In genomic region chrX:66914082-66914481, GRCh38 we compare ENCODE assay signal across 14 cellular contexts.
DNase-seq lines count a peak whose midpoint lies in the region; ATAC-seq, FAIRE-seq and TF ChIP-seq lines count a peak whose summit lies in the region.
"Had no signal": no experiment of that assay in that cellular context is flagged by ENCODE, and none has a peak within 500 bp of the region (broad histone marks: within the 10 kb centered on the region; RNA-seq: fewer than 3 reads in every experiment).

No MANE protein-coding gene starts in this region.

- H3F3A ChIP-seq in neural progenitor cell (ENCODE audit: low read depth), result no peaks in the 10 kb centered on the region

- H3K18ac ChIP-seq in H1 (ENCODE audit: extremely low read depth, low read length), result no peak overlapping the region

- no peak overlapping the region for H3K23ac ChIP-seq in H1 (ENCODE audit: insufficient read length)

- peak; percentile 58 for FAIRE-seq in H1 (lab: Jason Lieb, UNC)
- FAIRE-seq: HTR-8/SVneo, kidney had no signal

- TF ChIP-seq CTCF in HEK293 (tag by site-specific recombination; IDR thresholded peaks at IDR 0.05) (no peak), H1 (IDR thresholded peaks at IDR 0.05; ENCODE audit: control extremely low read depth in 1 of 3, insufficient read depth in 1 of 3, low read depth in 1 of 3, low read length in 3 of 3) (no peak), neural progenitor cell (IDR thresholded peaks at IDR 0.05) (no peak), WERI-Rb-1 (IDR thresholded peaks at IDR 0.05; ENCODE audit: low read depth, low read length) (no peak)

- H2BK15ac ChIP-seq in H1 (ENCODE audit: low read length), result no peak overlapping the region

- H3K79me1 ChIP-seq in H1 (ENCODE audit: low read depth, low read length), result no peaks in the 10 kb centered on the region

- H3K56ac ChIP-seq in H1 (replicated peaks; ENCODE audit: insufficient read length, low read depth, low read length), result no peak overlapping the region

- H4K20me1 ChIP-seq in H1 (replicated peaks in 1 of 2; ENCODE audit: control insufficient read depth in 1 of 2, insufficient read depth in 2 of 2, low read length in 2 of 2) (no peaks in the 10 kb centered on the region), neural progenitor cell (ENCODE audit: low read depth) (no peaks in the 10 kb centered on the region)

- TF ChIP-seq POLR2A in H1 (IDR thresholded peaks at IDR 0.05; ENCODE audit: control extremely low read depth in 1 of 2, low read depth in 2 of 2, low read length in 2 of 2), result no peak

- H3K4me3 ChIP-seq in HEK293 (ENCODE audit: low read depth, low read length) (no peak overlapping the region), H1 (ENCODE audit: extremely low read depth in 1 of 4, insufficient read depth in 2 of 4, low read depth in 3 of 4, low read length in 4 of 4) (no peak overlapping the region), neural progenitor cell (no peak overlapping the region), WERI-Rb-1 (ENCODE audit: low read depth, low read length) (no peak overlapping the region)

- no peak overlapping the region for H2BK5ac ChIP-seq in H1 (ENCODE audit: low read depth, low read length)

- H3K9me3 Mint-ChIP-seq in neural progenitor cell, result peaks cover 2% of the 10 kb centered on the region

- no peak overlapping the region for H2AK5ac ChIP-seq in H1 (ENCODE audit: low read depth, low read length)

- H2BK12ac ChIP-seq in H1 (ENCODE audit: low read depth, low read length), result no peak overlapping the region

- no peaks in the 10 kb centered on the region for H3K36me3 Mint-ChIP-seq in neural progenitor cell

- WGBS in H1 (ENCODE audit: extremely low coverage in 1 of 2, insufficient coverage in 1 of 2, insufficient read length in 1 of 2, insufficient replicate concordance in 2 of 2, low coverage in 1 of 2, low lambda C conversion rate in 2 of 2, missing lambda C conversion rate in 1 of 2), 2 experiments, result 87% methylated on average over 7 of the region's 7 CpGs; no CpG with 5 or more reads in 1 of the 2 experiments

- H3K4me2 ChIP-seq in H1 (ENCODE audit: insufficient read depth in 1 of 2, low read depth in 2 of 2, low read length in 2 of 2), result no peak overlapping the region
- H3K4me2 ChIP-seq in neural progenitor cell, result no peak overlapping the region

- no peaks in the 10 kb centered on the region for H3K9me3 ChIP-seq in HEK293 (ENCODE audit: control insufficient read depth, insufficient read depth, low read depth, low read length)
- H3K9me3 ChIP-seq in H1 (ENCODE audit: insufficient read depth in 2 of 2, low read depth in 1 of 2, low read length in 1 of 2), result no peaks in the 10 kb centered on the region
- H3K9me3 ChIP-seq in neural progenitor cell (ENCODE audit: low read depth), result no peaks in the 10 kb centered on the region
- H3K9me3 ChIP-seq in WERI-Rb-1 (ENCODE audit: severe bottlenecking), result no peaks in the 10 kb centered on the region

- H3K4me1 ChIP-seq in HEK293 (ENCODE audit: control insufficient read depth, insufficient read depth, low read length) (no peaks in the 10 kb centered on the region), H1 (replicated peaks in 1 of 4; ENCODE audit: control insufficient read depth in 3 of 4, insufficient read depth in 4 of 4, low read length in 3 of 4) (no peaks in the 10 kb centered on the region), neural progenitor cell (no peaks in the 10 kb centered on the region)

- CTCF ChIA-PET in HEK293 (lab: Yijun Ruan, JAX), result no interaction called here
- CTCF ChIA-PET in H1 (lab: Charles Lee; ENCODE audit: partially characterized antibody), result no interaction called here

- H4K91ac ChIP-seq in H1 (replicated peaks; ENCODE audit: insufficient read length, low read length), result no peak overlapping the region

- no peaks in the 10 kb centered on the region for H3K27me3 Mint-ChIP-seq in neural progenitor cell (ENCODE audit: insufficient read depth, low read depth)

- H4K5ac ChIP-seq in H1 (ENCODE audit: insufficient read length, low read depth, low read length), result no peak overlapping the region

- H3K27ac ChIP-seq in HEK293 (ENCODE audit: extremely low read depth, low read depth, low read length), result no peak overlapping the region
- no peak overlapping the region for H3K27ac ChIP-seq in H1 (ENCODE audit: low read depth, low read length)
- H3K27ac ChIP-seq in neural progenitor cell, result no peak overlapping the region
- H3K27ac ChIP-seq in WERI-Rb-1, result no peak overlapping the region

- H3K4me1 Mint-ChIP-seq in neural progenitor cell, result peaks cover 2% of the 10 kb centered on the region

- POLR2A ChIA-PET in HEK293 (lab: Yijun Ruan, JAX) (no interaction called here), H1 (lab: Charles Lee; ENCODE audit: partially characterized antibody) (no interaction called here)

- H3K23me2 ChIP-seq in H1 (ENCODE audit: low read depth, low read length), result no peaks in the 10 kb centered on the region

- TF ChIP-seq EP300 in H1 (IDR thresholded peaks at IDR 0.05; ENCODE audit: borderline replicate concordance in 1 of 2, low read depth in 2 of 2, low read length in 2 of 2), result no peak

- no peak overlapping the region for H3K4ac ChIP-seq in H1 (replicated peaks; ENCODE audit: insufficient read length, low read depth, low read length)

- no peaks in the 10 kb centered on the region for H3K79me2 ChIP-seq in H1 (ENCODE audit: control insufficient read depth in 1 of 2, insufficient read depth in 2 of 2, low read length in 2 of 2)
- H3K79me2 ChIP-seq in neural progenitor cell (ENCODE audit: low read depth), result no peaks in the 10 kb centered on the region

- H3K36me3 ChIP-seq in HEK293 (ENCODE audit: control insufficient read depth in 2 of 2, insufficient read depth in 1 of 2, low read length in 2 of 2) (no peaks in the 10 kb centered on the region), H1 (ENCODE audit: control insufficient read depth in 2 of 4, insufficient read depth in 4 of 4, low read length in 3 of 4) (no peaks in the 10 kb centered on the region), neural progenitor cell (no peaks in the 10 kb centered on the region), WERI-Rb-1 (no peaks in the 10 kb centered on the region)

- H3K27me3 ChIP-seq in H1 (replicated peaks in 1 of 4; ENCODE audit: control insufficient read depth in 3 of 4, extremely low read depth in 1 of 4, insufficient read depth in 3 of 4, low read length in 3 of 4) (no peaks in the 10 kb centered on the region), neural progenitor cell (no peaks in the 10 kb centered on the region), WERI-Rb-1 (ENCODE audit: insufficient read depth, low read depth, severe bottlenecking) (peaks cover 16% of the 10 kb centered on the region)

- peak; percentile 9 for DNase-seq in NCI-H1048 (lab: John Stamatoyannopoulos, UW)
- no peak for DNase-seq in H1 (ENCODE audit: low read depth in 1 of 2, low spot score in 2 of 2)
- peak; percentile 3 for DNase-seq in neural progenitor cell (ENCODE audit: low spot score)
- DNase-seq in C1 segment of cervical spinal cord (lab: John Stamatoyannopoulos, UW), result no peak
- no peak for DNase-seq in HCEC 1CT
- no peak for DNase-seq in WERI-Rb-1
- DNase-seq: activated effector memory CD4-positive, alpha-beta T cell treated with Interleukin-2 at 50 U/mL for 16 hours; caudate nucleus; COR-L47; kidney; NCI-H345 had no signal

- H3K27ac Mint-ChIP-seq in neural progenitor cell, result no peak overlapping the region

- H2AFZ ChIP-seq in H1 (ENCODE audit: low read length), result no peak overlapping the region
- H2AFZ ChIP-seq in neural progenitor cell (replicated peaks), result no peak overlapping the region

- no peak overlapping the region for H3K4me3 Mint-ChIP-seq in neural progenitor cell

- no peak overlapping the region for H2BK120ac ChIP-seq in H1 (replicated peaks; ENCODE audit: low read depth, low read length)

- no peak overlapping the region for H3K14ac ChIP-seq in H1 (ENCODE audit: insufficient read length)

- H2BK20ac ChIP-seq in H1 (ENCODE audit: low read length), result no peak overlapping the region

- H4K8ac ChIP-seq in H1 (ENCODE audit: extremely low read depth, insufficient read depth, low read length), result no peak overlapping the region

- no peak for TF ChIP-seq RAD21 in H1 (IDR thresholded peaks at IDR 0.05 in 1 of 2, conservative IDR thresholded peaks at IDR 0.05 in 1 of 2; ENCODE audit: low read depth in 2 of 2, low read length in 2 of 2)

- H3K9ac ChIP-seq in H1 (replicated peaks in 1 of 4; ENCODE audit: extremely low read depth in 1 of 4, low read depth in 3 of 4, low read length in 3 of 4) (no peak overlapping the region), neural progenitor cell (no peak overlapping the region)

- ATAC-seq in HG03097 (IDR thresholded peaks at IDR 0.05; ENCODE audit: low FRiP score, unreplicated experiment), result no peak

TF ChIP-seq in HEK293, 187 proteins besides CTCF, POLR2A, EP300 and RAD21 (continues in another document):
- peak; percentile 52; the same call in 1 of the 2 replicates for TF ChIP-seq ZNF394 (tag by site-specific recombination; IDR thresholded peaks at IDR 0.05; ENCODE audit: borderline replicate concordance)
- TF ChIP-seq ZNF473 (tag by site-specific recombination; IDR thresholded peaks at IDR 0.05), result no peak
- peak; percentile 74; the same call in 1 of the 2 replicates for TF ChIP-seq TRIM28 (IDR thresholded peaks at IDR 0.05; ENCODE audit: borderline replicate concordance, low read length)
- no peak for TF ChIP-seq ZNF624 (tag by site-specific recombination; IDR thresholded peaks at IDR 0.05)
- TF ChIP-seq FEZF1 (tag by site-specific recombination; IDR thresholded peaks at IDR 0.05), result peak; percentile 75
- no peak for TF ChIP-seq ZBTB8A (tag by site-specific recombination; IDR thresholded peaks at IDR 0.05)
- TF ChIP-seq ZNF423 (tag by site-specific recombination; IDR thresholded peaks at IDR 0.05), result no peak

TF ChIP-seq in H1, 55 proteins besides CTCF, POLR2A, EP300 and RAD21:
- TF ChIP-seq CEBPB (IDR thresholded peaks at IDR 0.05; ENCODE audit: low read depth, low read length) (peak; percentile 53; the same call in 1 of the 2 replicates), CTBP2 (IDR thresholded peaks at IDR 0.05; ENCODE audit: borderline replicate concordance, insufficient read depth, insufficient read length, low read length) (no peak)

Comparison
In these comparisons a context has a peak if more than half of its experiments do, and no peak if none do; other contexts are left out.
1. DNase-seq: peak in NCI-H1048 (single experiment) and neural progenitor cell (single experiment); none in H1 (0 of 2), C1 segment of cervical spinal cord (0 of 14), HCEC 1CT (single experiment) and WERI-Rb-1 (single experiment).